7 cellular contexts compared by ENCODE assay signal in genomic region chr4:121950680-121951569, GRCh38. TPM values are rescaled to one million over a fixed set of nuclear protein-coding genes. Genes with fewer than 3 reads are reported as not detected.
DNase-seq lines count a peak whose midpoint lies in the region; ATAC-seq and TF ChIP-seq lines count a peak whose summit lies in the region.

No MANE protein-coding gene starts in this region.

- no peak for TF ChIP-seq POLR2A in spleen (IDR thresholded peaks at IDR 0.05)

- CTCF ChIA-PET in PC-9 (lab: Charles Lee): no interaction called here

- H3K79me2 ChIP-seq in PC-9 (ENCODE audit: low read depth): no peaks in the 10 kb centered on the region

- ATAC-seq in GM18868 (IDR thresholded peaks at IDR 0.05; ENCODE audit: unreplicated experiment) (peak; percentile 27), HG02763 (IDR thresholded peaks at IDR 0.05; ENCODE audit: unreplicated experiment) (peak; percentile 24)

- H3K36me3 ChIP-seq in PC-9 (ENCODE audit: low read depth) (no peaks in the 10 kb centered on the region), spleen (no peaks in the 10 kb centered on the region)

- no peak overlapping the region for H2AFZ ChIP-seq in PC-9

- no peaks in the 10 kb centered on the region for H3F3A ChIP-seq in PC-9 (ENCODE audit: insufficient read depth, low read depth)

- in situ Hi-C loops in astrocyte of the cerebellum (cut with HindIII; ENCODE audit: low sequenced_read_pairs): no loop called here

- DNase-seq in PC-9 (peak in 1 of 2 experiments; percentile 14), astrocyte of the cerebellum (ENCODE audit: low read depth) (no peak), spleen (peak; percentile 80), NCI-H187 treated with DMSO at 0.1 percent for 48 hours (lab: John Stamatoyannopoulos, UW) (no peak)

- H3K4me3 ChIP-seq in PC-9 (peak overlapping the region; percentile 12; the same call in 1 of the 2 replicates), astrocyte of the cerebellum (ENCODE audit: low read depth, low read length) (peak overlapping the region; percentile 61), iPS-18c (ENCODE audit: insufficient read depth, low read depth, low read length) (peak overlapping the region; percentile 70), spleen (peak overlapping the region; percentile 47 to 77 (median 63))

- peak overlapping the region; percentile 46 for H3K4me2 ChIP-seq in PC-9

- 1 to 2% (median 1%) methylated on average over 41 to 83 of the region's 83 CpGs for WGBS in spleen, 5 donors

- H3K27me3 ChIP-seq in PC-9 (ENCODE audit: insufficient read depth, low read depth): peaks cover 20% of the 10 kb centered on the region; the same call in 1 of the 2 replicates
- peaks cover 0 to 57% (median 37%) of the 10 kb centered on the region in 7 donors for H3K27me3 ChIP-seq in spleen (replicated peaks in 1 of 7)

- no peaks in the 10 kb centered on the region for H4K20me1 ChIP-seq in PC-9 (ENCODE audit: insufficient read depth)

- TF ChIP-seq CTCF in PC-9 (conservative IDR thresholded peaks at IDR 0.05): no peak
- no peak for TF ChIP-seq CTCF in astrocyte of the cerebellum (IDR thresholded peaks at IDR 0.05; ENCODE audit: low read depth, low read length, missing control alignments)
- no peak for TF ChIP-seq CTCF in spleen (IDR thresholded peaks at IDR 0.05 in 8 of 11, conservative IDR thresholded peaks at IDR 0.05 in 3 of 11)

- no peaks in the 10 kb centered on the region for H3K4me1 ChIP-seq in PC-9 (replicated peaks; ENCODE audit: insufficient read depth)
- H3K4me1 ChIP-seq in spleen: peaks cover 8 to 33% (median 25%) of the 10 kb centered on the region in 6 donors

- H3K9me3 ChIP-seq in PC-9 (ENCODE audit: insufficient read depth, low read depth): no peaks in the 10 kb centered on the region
- no peaks in the 10 kb centered on the region for H3K9me3 ChIP-seq in iPS-18c (ENCODE audit: control insufficient read depth, insufficient read depth, low read length)
- no peaks in the 10 kb centered on the region for H3K9me3 ChIP-seq in spleen

- BruUV-seq in PC-9 (replicated peaks; lab: Mats Ljungman, UMichigan): no TSS peak

- H3K9me2 ChIP-seq in PC-9 (ENCODE audit: insufficient read depth): no peaks in the 10 kb centered on the region

- intact Hi-C loops in PC-9 (cut with micrococcal nuclease; ENCODE audit: unreplicated experiment) (loop anchor here (2.0 kb wide), 1 partner anchor 202 kb away; the partner anchor contains the start of gene BLTP1), spleen (cut with DNase I; ENCODE audit: low total_unique reads) (no loop called here)

- H3K27ac ChIP-seq in PC-9: no peak overlapping the region
- peak overlapping the region in 3 of 8 donors; percentile 36 to 52 (median 39) for H3K27ac ChIP-seq in spleen

- POLR2A ChIA-PET in PC-9 (lab: Charles Lee; ENCODE audit: unreplicated experiment): no interaction called here

RNA-seq across cellular contexts. Expression of gene TRPC3, which starts 0.9 kb away (rescaled TPM):
- 0.24 TPM in 1 of 2 replicates, not detected in the other for total RNA-seq in PC-9 (2021)
- under 1 TPM; 0.18 to 0.83 (median 0.40) TPM for total RNA-seq in spleen
- under 1 TPM; 0.04 to 0.11 (median 0.06) TPM for polyA plus RNA-seq in spleen

Comparison
In these comparisons a context has a peak if more than half of its experiments do, and no peak if none do; other contexts are left out.
1. H3K4me3 ChIP-seq: peak in every context shown above with its lines; median percentile 70 in iPS-18c; 63 in spleen; 61 in astrocyte of the cerebellum; 12 in PC-9.